ENCODE assay signal across 8 cellular contexts in genomic region chr20:47356526-47357295, GRCh38. TPM values are rescaled to one million over a fixed set of nuclear protein-coding genes. Genes with fewer than 3 reads are reported as not detected.
DNase-seq lines count a peak whose midpoint lies in the region; ATAC-seq and TF ChIP-seq lines count a peak whose summit lies in the region.

ZMYND8 (minus strand) TSS chr20:47356699; CDS start chr20:47356670, 29 bp downstream.

- peak within 1 kb of the TSS; percentile 99 for H3K27ac ChIP-seq in AG04450 (ENCODE audit: low read depth, low read length)
- peak within 1 kb of the TSS; percentile 100 for H3K27ac ChIP-seq in cingulate gyrus (ENCODE audit: low read depth, low read length)

- H3K9me3 Mint-ChIP-seq in activated CD4-positive, alpha-beta T cell treated with anti-CD3 and anti-CD28 coated beads, Interleukin-2, amount 10 ng/mL, durations not matched to agents 7 days and 5 days, result no peaks in the 10 kb centered on the region

- H3K36me3 Mint-ChIP-seq in activated CD4-positive, alpha-beta T cell treated with anti-CD3 and anti-CD28 coated beads, Interleukin-2, amount 10 ng/mL, durations not matched to agents 7 days and 5 days (ENCODE audit: low read depth), result peaks cover 29% of the 10 kb centered on the region

- no peak for TF ChIP-seq CTCF in AG04450 (IDR thresholded peaks at IDR 0.05; ENCODE audit: low read depth, low read length)

- no peaks in the 10 kb centered on the region for H3K27me3 Mint-ChIP-seq in activated CD4-positive, alpha-beta T cell treated with anti-CD3 and anti-CD28 coated beads, Interleukin-2, amount 10 ng/mL, durations not matched to agents 7 days and 5 days

- ATAC-seq in GM19023 (IDR thresholded peaks at IDR 0.05; ENCODE audit: unreplicated experiment) (peak; percentile 48), HG03565 (IDR thresholded peaks at IDR 0.05; ENCODE audit: unreplicated experiment) (peak; percentile 31)

- CTCF ChIA-PET in AG04450 (lab: Charles Lee), result interaction anchor here (0.6 to 10.7 kb wide), 6 partner anchors 27 to 264 kb away, joined by 3 to 68 read pairs (median 5); no protein-coding TSS in a partner anchor
- CTCF ChIA-PET in activated CD4-positive, alpha-beta T cell treated with anti-CD3 and anti-CD28 coated beads, Interleukin-2, amount 10 ng/mL, durations not matched to agents 7 days and 5 days (lab: Charles Lee), result interaction anchor here (1.0 to 9.0 kb wide), 13 partner anchors 9 to 160 kb away, joined by 3 to 81 read pairs (median 4); no protein-coding TSS in a partner anchor

- peak within 1 kb of the TSS; percentile 52 for H3K4me3 ChIP-seq in AG04450 (ENCODE audit: low read depth, low read length)

- H3K4me3 Mint-ChIP-seq in activated CD4-positive, alpha-beta T cell treated with anti-CD3 and anti-CD28 coated beads, Interleukin-2, amount 10 ng/mL, durations not matched to agents 7 days and 5 days, result peak within 1 kb of the TSS; percentile 92

- DNase-seq in AG04450 (ENCODE audit: low read depth, low spot score), result peak; percentile 81
- DNase-seq in NCI-H774 (lab: John Stamatoyannopoulos, UW), result peak; percentile 94
- DNase-seq in activated CD4-positive, alpha-beta T cell treated with anti-CD3 and anti-CD28 coated beads, Interleukin-2, amount 10 ng/mL, durations not matched to agents 7 days and 5 days, result peak; percentile 93
- DNase-seq in left kidney (ENCODE audit: low read depth, low spot score), result peak; percentile 98
- peak; percentile 95 for DNase-seq in stimulated activated CD4-positive, alpha-beta T cell treated with anti-CD3 and anti-CD28 coated beads, Interleukin-1b, Interleukin-23, amount 100 ng/mL, for 48 hours

- no peaks in the 10 kb centered on the region; the same call in 1 of the 2 replicates for H3K9me3 ChIP-seq in AG04450 (ENCODE audit: control insufficient read depth, insufficient read depth, low read length)

- peak within 1 kb of the TSS; percentile 99 for H3K27ac Mint-ChIP-seq in activated CD4-positive, alpha-beta T cell treated with anti-CD3 and anti-CD28 coated beads, Interleukin-2, amount 10 ng/mL, durations not matched to agents 7 days and 5 days

- peaks cover 63% of the 10 kb centered on the region for H3K4me1 Mint-ChIP-seq in activated CD4-positive, alpha-beta T cell treated with anti-CD3 and anti-CD28 coated beads, Interleukin-2, amount 10 ng/mL, durations not matched to agents 7 days and 5 days

- POLR2A ChIA-PET in AG04450 (lab: Yijun Ruan, JAX), result interaction anchor here (0.6 to 2.7 kb wide), 10 partner anchors 8 to 211 kb away, joined by 3 to 14 read pairs (median 4); no protein-coding TSS in a partner anchor
- POLR2A ChIA-PET in activated CD4-positive, alpha-beta T cell treated with anti-CD3 and anti-CD28 coated beads, Interleukin-2, amount 10 ng/mL, durations not matched to agents 7 days and 5 days (lab: Charles Lee), result interaction anchor here (0.6 to 1.4 kb wide), 2 partner anchors 56 to 82 kb away, joined by 4 to 7 read pairs; no protein-coding TSS in a partner anchor

- H3K27me3 ChIP-seq in AG04450 (ENCODE audit: control insufficient read depth, insufficient read depth, low read length), result no peaks in the 10 kb centered on the region

RNA-seq across cellular contexts. Expression of gene ZMYND8, which starts in this region (rescaled TPM):
- polyA plus RNA-seq in AG04450 (2011; rRNA removed), result 20.3 and 23.1 TPM in 2 replicates
- polyA minus RNA-seq in AG04450 (2011; rRNA and poly(A)+ RNA removed), result 30.3 and 30.6 TPM in 2 replicates
- total RNA-seq in activated CD4-positive, alpha-beta T cell treated with anti-CD3 and anti-CD28 coated beads, Interleukin-2, amount 10 ng/mL, durations not matched to agents 7 days and 5 days, result 10 to 100 TPM; 44.6 to 55.6 TPM

Comparison
In these comparisons a context has a peak if more than half of its experiments do, and no peak if none do; other contexts are left out.
1. Peak in every context shown above with its lines: DNase-seq, ATAC-seq, H3K4me3 ChIP-seq and H3K27ac ChIP-seq.